In the genomic region with DNA sequence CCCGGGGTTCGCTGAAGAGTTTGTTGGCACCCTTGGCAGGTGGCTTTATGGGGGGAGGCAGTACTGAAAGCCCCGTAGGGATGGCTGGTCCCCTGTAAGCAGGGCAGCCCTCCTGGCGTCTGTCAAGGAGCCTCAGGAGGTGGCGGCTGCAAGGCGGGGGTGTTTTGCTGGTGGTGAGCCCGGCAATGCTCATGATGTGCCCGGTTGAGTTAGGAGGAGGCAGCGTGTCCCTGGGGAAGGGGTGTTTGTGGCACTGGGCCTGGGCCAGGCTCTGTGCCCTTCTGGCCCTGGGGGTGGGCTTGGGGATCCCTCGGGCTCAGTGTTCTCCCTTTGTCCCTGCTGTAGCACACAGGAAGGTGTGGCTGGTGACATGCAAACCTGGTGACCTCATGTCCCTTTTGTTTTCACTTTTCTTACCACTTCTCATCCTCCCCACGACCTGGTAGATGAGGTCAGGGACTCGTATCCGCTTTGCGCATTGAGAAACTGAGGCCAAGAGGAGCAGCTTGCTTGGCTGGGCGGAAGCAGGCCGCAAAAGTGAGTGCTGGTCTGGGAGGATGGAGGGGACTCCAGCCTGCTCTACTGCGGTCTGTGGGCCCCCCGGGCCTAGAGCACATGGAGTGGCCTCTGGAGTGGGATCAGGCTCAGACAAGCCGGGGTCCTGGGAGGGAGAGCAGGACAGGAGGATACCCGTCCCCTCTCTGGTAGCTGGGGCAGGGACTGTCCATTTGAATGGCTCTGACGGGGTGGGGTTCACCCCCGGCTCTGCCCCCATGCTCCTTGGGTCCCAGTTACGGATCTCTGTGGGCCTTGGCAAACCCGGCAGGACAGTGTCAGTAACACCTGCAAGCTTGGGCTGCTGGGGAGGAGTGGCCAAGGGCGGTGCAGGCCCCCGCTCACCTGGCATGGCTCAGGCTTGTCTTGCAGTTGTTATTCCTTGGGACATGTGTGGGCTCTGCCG, we compare ENCODE assay signal across 8 cellular contexts. TPM values are rescaled to one million over a fixed set of nuclear protein-coding genes. Genes with fewer than 3 reads are reported as not detected.
DNase-seq lines count a peak whose midpoint lies in the region; ATAC-seq, FAIRE-seq and TF ChIP-seq lines count a peak whose summit lies in the region.

No MANE protein-coding gene starts in this region.

- H3K36me3 ChIP-seq in K562 (ENCODE audit: control insufficient read depth, insufficient read depth, low read length) (no peaks in the 10 kb centered on the region), osteoblast (ENCODE audit: insufficient read depth, low read length) (no peaks in the 10 kb centered on the region)

- H3K27ac ChIP-seq in K562 (ENCODE audit: extremely low read depth, low read depth, low read length) (no peak overlapping the region), osteoblast (ENCODE audit: low read depth, low read length) (no peak overlapping the region)

- TF ChIP-seq CTCF in K562 (IDR thresholded peaks at IDR 0.05 in 2 of 3, conservative IDR thresholded peaks at IDR 0.05 in 1 of 3; ENCODE audit: insufficient read depth in 2 of 3, low read depth in 1 of 3, low read length in 3 of 3) (no peak), osteoblast (IDR thresholded peaks at IDR 0.05; ENCODE audit: extremely low read depth, low read depth, low read length) (no peak)

- H3K4me3 ChIP-seq in GM08714 (ENCODE audit: low read length) (peak overlapping the region; percentile 74; the same call in 1 of the 2 replicates), K562 (no peak overlapping the region), osteoblast (ENCODE audit: insufficient read depth, low read length) (peak overlapping the region; percentile 82)

- H2AFZ ChIP-seq in K562 (ENCODE audit: low read depth, low read length) (no peak overlapping the region), osteoblast (ENCODE audit: low read length) (no peak overlapping the region)

- BruUV-seq in K562 (replicated peaks; lab: Mats Ljungman, UMichigan) = no TSS peak

- CTCF ChIA-PET in K562 (lab: Yijun Ruan, JAX; ENCODE audit: low intra/inter-chr PET ratio) = no interaction called here

- peaks cover 18% of the 10 kb centered on the region for H4K20me1 ChIP-seq in K562 (replicated peaks; ENCODE audit: control insufficient read depth, insufficient read depth, low read length)
- H4K20me1 ChIP-seq in osteoblast (ENCODE audit: insufficient read depth, low read length) = peaks cover 49% of the 10 kb centered on the region

- H3K4me1 ChIP-seq in K562 (replicated peaks in 1 of 2; ENCODE audit: control insufficient read depth in 2 of 2, insufficient read depth in 2 of 2, low read length in 2 of 2) (peaks cover 4 to 64% of the 10 kb centered on the region in 2 experiments; a peak in 4 of 5 replicates), osteoblast (ENCODE audit: insufficient read depth, low read length) (peaks cover 14% of the 10 kb centered on the region)

- no peak for TF ChIP-seq RAD21 in K562 (CRISPR knock-in tag; conservative IDR thresholded peaks at IDR 0.05 in 1 of 2, IDR thresholded peaks at IDR 0.05 in 1 of 2)

- no peak for TF ChIP-seq POLR2A in K562 (conservative IDR thresholded peaks at IDR 0.05)

- H3K27me3 ChIP-seq in K562 (ENCODE audit: control insufficient read depth in 2 of 2, insufficient read depth in 2 of 2, low read length in 2 of 2) (peaks cover 2 to 19% of the 10 kb centered on the region in 2 experiments; a peak in 2 of 5 replicates), osteoblast (ENCODE audit: insufficient read depth, low read length) (no peaks in the 10 kb centered on the region)

- in situ Hi-C loops in K562 (cut with MboI) = loop anchor here (25.0 kb wide), 1 partner anchor 708 kb away; no protein-coding TSS in a partner anchor

- FAIRE-seq in K562 (lab: Jason Lieb, UNC) = no peak

- no peaks in the 10 kb centered on the region for H3K9me3 ChIP-seq in K562 (replicated peaks; ENCODE audit: control insufficient read depth, insufficient read depth, low read depth, low read length)
- H3K9me3 ChIP-seq in osteoblast (ENCODE audit: low read depth, low read length) = no peaks in the 10 kb centered on the region

- 52% methylated on average over 24 of the region's 27 CpGs for WGBS in K562 (ENCODE audit: insufficient coverage, low coverage, missing lambda C conversion rate)

- DNase-seq in K562 (ENCODE audit: extremely low read depth in 1 of 4, low spot score in 3 of 4) (no peak), osteoblast (ENCODE audit: insufficient read length, low spot score, missing footprints) (peak; percentile 78), midbrain (lab: John Stamatoyannopoulos, UW) (no peak), ecto neural progenitor cell (ENCODE audit: low spot score) (no peak)

- H3K79me2 ChIP-seq in K562 (ENCODE audit: control insufficient read depth, insufficient read depth, low read length) = no peaks in the 10 kb centered on the region
- peaks cover 29% of the 10 kb centered on the region for H3K79me2 ChIP-seq in osteoblast (ENCODE audit: insufficient read depth, low read length)

- H3K9me1 ChIP-seq in K562 (ENCODE audit: control insufficient read depth, insufficient read depth, low read length) = no peaks in the 10 kb centered on the region

- TF ChIP-seq EP300 in K562 (IDR thresholded peaks at IDR 0.05; ENCODE audit: low read length) = no peak

- ATAC-seq in HG02870 (IDR thresholded peaks at IDR 0.05; ENCODE audit: unreplicated experiment) (peak; percentile 34), K562 (no peak), GM18909 (IDR thresholded peaks at IDR 0.05; ENCODE audit: poor library complexity, unreplicated experiment) (no peak), HG03354 (IDR thresholded peaks at IDR 0.05; ENCODE audit: poor library complexity, severe bottlenecking, unreplicated experiment) (no peak)

- H3K4me2 ChIP-seq in K562 (ENCODE audit: insufficient read depth, low read length) = no peak overlapping the region
- peak overlapping the region; percentile 88 for H3K4me2 ChIP-seq in osteoblast (ENCODE audit: insufficient read depth, low read length)

- H3K9ac ChIP-seq in K562 (ENCODE audit: insufficient read depth in 1 of 2, low read depth in 2 of 2, low read length in 2 of 2) = no peak overlapping the region

- intact Hi-C loops in K562 (cut with micrococcal nuclease) = loop anchor here (10.0 kb wide), 1 partner anchor 144 kb away; no protein-coding TSS in a partner anchor

- POLR2A ChIA-PET in K562 (lab: Yijun Ruan, JAX) = no interaction called here

TF ChIP-seq in K562, 482 proteins besides CTCF, POLR2A, EP300 and RAD21 (continues in another document):
- no peak for TF ChIP-seq PRMT5 (CRISPR knock-in tag; IDR thresholded peaks at IDR 0.05)
- TF ChIP-seq, protein P1, sequence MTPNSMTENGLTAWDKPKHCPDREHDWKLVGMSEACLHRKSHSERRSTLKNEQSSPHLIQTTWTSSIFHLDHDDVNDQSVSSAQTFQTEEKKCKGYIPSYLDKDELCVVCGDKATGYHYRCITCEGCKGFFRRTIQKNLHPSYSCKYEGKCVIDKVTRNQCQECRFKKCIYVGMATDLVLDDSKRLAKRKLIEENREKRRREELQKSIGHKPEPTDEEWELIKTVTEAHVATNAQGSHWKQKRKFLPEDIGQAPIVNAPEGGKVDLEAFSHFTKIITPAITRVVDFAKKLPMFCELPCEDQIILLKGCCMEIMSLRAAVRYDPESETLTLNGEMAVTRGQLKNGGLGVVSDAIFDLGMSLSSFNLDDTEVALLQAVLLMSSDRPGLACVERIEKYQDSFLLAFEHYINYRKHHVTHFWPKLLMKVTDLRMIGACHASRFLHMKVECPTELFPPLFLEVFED (CRISPR knock-in tag; conservative IDR thresholded peaks at IDR 0.05) = no peak

RNA-seq across cellular contexts. Expression of a gene that starts 2.2 kb away (rescaled TPM):
- 0.81 and 2.2 TPM in 2 replicates for total RNA-seq in K562 (2011; cell fraction: chromatin; rRNA removed; ENCODE audit: low replicate concordance)
- 1.7 and 2.0 TPM in 2 replicates for total RNA-seq in K562 (2011; cell fraction: nucleolus; rRNA removed)
- 1.8 and 2.4 TPM in 2 replicates for total RNA-seq in K562 (2011; cell fraction: nucleoplasm; rRNA removed)
- total RNA-seq in K562 (2014; rRNA removed) (1.4 and 2.4 TPM in 2 replicates), K562 (2014; rRNA removed; fragmentation: Illumina TruSeq; extraction: Trizol) (1.5 and 1.6 TPM in 2 replicates), K562 (2015; rRNA removed; fragmentation: Illumina TruSeq; extraction: Trizol) (2.8 and 3.0 TPM in 2 replicates), K562 (2021) (2.0 and 2.9 TPM in 2 replicates), osteoblast (13.0 and 13.8 TPM in 2 replicates)
- polyA plus RNA-seq in K562 (2011; rRNA removed) (2.2 and 2.3 TPM in 2 replicates), K562 (2014; fragmentation: Illumina TruSeq; extraction: Trizol) (1.9 and 2.6 TPM in 2 replicates), K562 (2014; fragmentation: Nextera tagmentation; extraction: Ambion mirVana) (under 1 TPM; 0.07 to 0.22 TPM), K562 (2014; rRNA removed) (1.9 and 2.5 TPM in 2 replicates)
- polyA plus RNA-seq in K562 (2011; cell fraction: cytosol; rRNA removed) = 2.3 and 2.9 TPM in 2 replicates
- 1.2 and 2.1 TPM in 2 replicates for polyA plus RNA-seq in K562 (2011; cell fraction: nucleus; rRNA removed)
- polyA plus RNA-seq in K562 (2012) = 3.0 and 3.7 TPM in 2 replicates
- polyA minus RNA-seq in K562 (2011; rRNA and poly(A)+ RNA removed) = 1.4 TPM in 2 replicates
- polyA minus RNA-seq in K562 (2011; cell fraction: cytosol; rRNA and poly(A)+ RNA removed) = 0.67 and 1.7 TPM in 2 replicates
- 0.94 and 2.0 TPM in 2 replicates for polyA minus RNA-seq in K562 (2011; cell fraction: nucleus; rRNA and poly(A)+ RNA removed)
